20 cellular contexts compared by ENCODE assay signal in the genomic region with DNA sequence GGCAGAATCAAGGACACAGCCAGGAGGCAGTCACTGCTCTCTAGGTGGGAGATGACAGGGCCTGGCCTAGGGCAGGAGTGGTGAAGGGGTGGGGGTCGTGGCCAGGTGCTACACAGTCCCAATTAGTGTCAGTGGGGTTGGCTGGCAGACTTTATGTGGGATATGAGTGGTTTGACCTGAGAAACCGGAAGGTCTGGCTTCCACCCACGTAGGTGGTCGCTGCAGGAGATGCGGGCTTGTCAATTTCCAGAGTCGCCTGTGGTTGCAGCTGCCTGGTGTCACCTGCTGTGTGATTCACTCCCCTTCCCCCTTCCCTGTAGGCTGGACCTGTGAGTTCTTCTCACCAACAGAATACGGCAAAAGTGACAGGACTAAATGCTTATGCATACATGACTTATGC.
DNase-seq lines count a peak whose midpoint lies in the region; ATAC-seq, FAIRE-seq and TF ChIP-seq lines count a peak whose summit lies in the region.
"Had no signal": no experiment of that assay in that cellular context is flagged by ENCODE, and none has a peak within 500 bp of the region (broad histone marks: within the 10 kb centered on the region; RNA-seq: fewer than 3 reads in every experiment).

No MANE protein-coding gene starts in this region.

- BruUV-seq in Caco-2 (replicated peaks; lab: Mats Ljungman, UMichigan) = no TSS peak
- no TSS peak for BruUV-seq in GM12878 (replicated peaks; lab: Mats Ljungman, UMichigan)

- no peak overlapping the region for H3K23ac ChIP-seq in neuronal stem cell (ENCODE audit: low read depth, low read length, poor library complexity)

- RAD21 ChIA-PET in GM12878 (lab: Charles Lee; ENCODE audit: unreplicated experiment) = no interaction called here

- intact Hi-C loops in activated CD4-positive, alpha-beta memory T cell treated with anti-CD3 and anti-CD28 coated beads for 36 hours (cut with micrococcal nuclease) = no loop called here
- intact Hi-C loops in Caco-2 (cut with micrococcal nuclease; ENCODE audit: unreplicated experiment) (no loop called here), GM12878 (cut with micrococcal nuclease; ENCODE audit: unreplicated experiment) (no loop called here)

- H2BK12ac ChIP-seq in neuronal stem cell (ENCODE audit: low read length) = no peak overlapping the region

- H3K27me3 ChIP-seq in Caco-2 (replicated peaks; ENCODE audit: control insufficient read depth, insufficient read depth, low read length) (no peaks in the 10 kb centered on the region), GM12878 (replicated peaks in 1 of 2; ENCODE audit: control insufficient read depth in 2 of 2, insufficient read depth in 2 of 2, low read length in 1 of 2) (no peaks in the 10 kb centered on the region; a peak in 2 of 4 replicates), neuronal stem cell (ENCODE audit: control insufficient read depth in 3 of 3, insufficient read depth in 3 of 3, low read depth in 1 of 3, low read length in 3 of 3) (no peaks in the 10 kb centered on the region)
- H3K27me3 ChIP-seq: MG63, Peyer's patch had no signal

- H3K9me3 Mint-ChIP-seq in activated CD4-positive, alpha-beta memory T cell treated with anti-CD3 and anti-CD28 coated beads for 36 hours = no peaks in the 10 kb centered on the region
- peaks cover 7% of the 10 kb centered on the region for H3K9me3 Mint-ChIP-seq in activated CD4-positive, alpha-beta memory T cell treated with anti-CD3 and anti-CD28 coated beads, Interleukin-2, amount 10 ng/mL, durations not matched to agents 7 days and 5 days
- peaks cover 21% of the 10 kb centered on the region for H3K9me3 Mint-ChIP-seq in Caco-2 (ENCODE audit: unreplicated experiment)

- no peaks in the 10 kb centered on the region for H3K79me2 ChIP-seq in GM12878 (ENCODE audit: control insufficient read depth, insufficient read depth, low read length)

- no peaks in the 10 kb centered on the region for H3K4me1 Mint-ChIP-seq in activated CD4-positive, alpha-beta memory T cell treated with anti-CD3 and anti-CD28 coated beads for 36 hours (ENCODE audit: low read depth)
- H3K4me1 Mint-ChIP-seq in activated CD4-positive, alpha-beta memory T cell treated with anti-CD3 and anti-CD28 coated beads, Interleukin-2, amount 10 ng/mL, durations not matched to agents 7 days and 5 days = no peaks in the 10 kb centered on the region
- peaks cover 16% of the 10 kb centered on the region for H3K4me1 Mint-ChIP-seq in Caco-2 (ENCODE audit: low read depth, unreplicated experiment)

- H3K9ac ChIP-seq in GM12878 (ENCODE audit: control insufficient read depth, insufficient read depth, low read length) = no peak overlapping the region
- H3K9ac ChIP-seq in neuronal stem cell (ENCODE audit: low read depth, low read length, poor library complexity) = no peak overlapping the region

- no peak for TF ChIP-seq EP300 in GM12878 (IDR thresholded peaks at IDR 0.05; ENCODE audit: borderline replicate concordance in 1 of 2, control insufficient read depth in 1 of 2, low read depth in 2 of 2, low read length in 2 of 2)

- WGBS in GM12878 (ENCODE audit: insufficient coverage, insufficient replicate concordance, low lambda C conversion rate, missing lambda C conversion rate) = 37% methylated on average over 6 of the region's 7 CpGs
- WGBS in neuronal stem cell (ENCODE audit: extremely low coverage in 2 of 2, insufficient read length in 2 of 2, insufficient replicate concordance in 1 of 2), 2 donors = no CpG with 5 or more reads among the region's 7 CpGs

- H3K27me3 Mint-ChIP-seq in activated CD4-positive, alpha-beta memory T cell treated with anti-CD3 and anti-CD28 coated beads for 36 hours = no peaks in the 10 kb centered on the region
- H3K27me3 Mint-ChIP-seq in activated CD4-positive, alpha-beta memory T cell treated with anti-CD3 and anti-CD28 coated beads, Interleukin-2, amount 10 ng/mL, durations not matched to agents 7 days and 5 days = peaks cover 5% of the 10 kb centered on the region
- no peaks in the 10 kb centered on the region for H3K27me3 Mint-ChIP-seq in Caco-2 (ENCODE audit: insufficient read depth, unreplicated experiment)

- no peak overlapping the region for H2AFZ ChIP-seq in GM12878 (ENCODE audit: control insufficient read depth, low read depth, low read length)
- H2AFZ ChIP-seq in neuronal stem cell (ENCODE audit: low read length) = no peak overlapping the region

- H3K36me3 ChIP-seq in Caco-2 (ENCODE audit: control insufficient read depth, insufficient read depth, low read length) (no peaks in the 10 kb centered on the region), GM12878 (ENCODE audit: control insufficient read depth in 2 of 2, insufficient read depth in 2 of 2, low read length in 1 of 2) (no peaks in the 10 kb centered on the region), neuronal stem cell (replicated peaks in 1 of 2; ENCODE audit: control insufficient read depth in 2 of 2, insufficient read depth in 2 of 2, low read length in 2 of 2) (no peaks in the 10 kb centered on the region)
- H3K36me3 ChIP-seq: MG63, Peyer's patch had no signal

- H2BK5ac ChIP-seq in neuronal stem cell (ENCODE audit: low read length) = peak overlapping the region; percentile 25

- no peak overlapping the region for H4K91ac ChIP-seq in neuronal stem cell (ENCODE audit: low read depth, low read length, poor library complexity)

- no peak overlapping the region for H2BK15ac ChIP-seq in neuronal stem cell (ENCODE audit: low read length)

- in situ Hi-C loops in GM12878 (cut with MboI) = no loop called here

- H3K4me2 ChIP-seq in GM12878 (ENCODE audit: control insufficient read depth, insufficient read depth) = no peak overlapping the region
- H3K4me2 ChIP-seq in neuronal stem cell (ENCODE audit: insufficient read depth, low read length, poor library complexity, severe bottlenecking) = no peak overlapping the region

- TF ChIP-seq CTCF in Caco-2 (IDR thresholded peaks at IDR 0.05; ENCODE audit: insufficient read depth in 1 of 2, low read depth in 1 of 2, low read length in 1 of 2, severe bottlenecking in 1 of 2, unreplicated experiment in 1 of 2) = no peak
- TF ChIP-seq CTCF in GM12878 (IDR thresholded peaks at IDR 0.05 in 2 of 3, conservative IDR thresholded peaks at IDR 0.05 in 1 of 3; ENCODE audit: control insufficient read depth in 2 of 3, extremely low read depth in 1 of 3, insufficient read depth in 1 of 3, low read depth in 3 of 3, low read length in 3 of 3) = no peak

- DNase-seq in activated CD4-positive, alpha-beta memory T cell treated with anti-CD3 and anti-CD28 coated beads for 36 hours = peak; percentile 53
- no peak for DNase-seq in activated CD4-positive, alpha-beta memory T cell treated with anti-CD3 and anti-CD28 coated beads, Interleukin-2, amount 10 ng/mL, durations not matched to agents 7 days and 5 days
- DNase-seq in Caco-2 (no peak), GM12878 (ENCODE audit: low read depth, low spot score) (no peak), neuronal stem cell (ENCODE audit: low spot score) (no peak), cerebellar cortex (ENCODE audit: low spot score) (no peak), GM03348 (ENCODE audit: low spot score) (no peak)
- DNase-seq: HCEC 1CT, IMR-90, KG1, MG63, NCI-H1694 treated with DMSO at 0.1 percent for 48 hours, NCI-H2081, NCI-H2227 treated with DMSO at 0.1 percent for 48 hours, NCI-H526 treated with DMSO at 0.1 percent for 48 hours, Peyer's patch, SHP77 treated with DMSO at 0.1 percent for 48 hours had no signal

- H3K18ac ChIP-seq in neuronal stem cell (ENCODE audit: low read length) = peak overlapping the region; percentile 41

- H4K20me1 ChIP-seq in GM12878 (ENCODE audit: control insufficient read depth, insufficient read depth) = no peaks in the 10 kb centered on the region

- no peak overlapping the region for H3K27ac ChIP-seq in GM12878 (ENCODE audit: control insufficient read depth, insufficient read depth)
- no peak overlapping the region for H3K27ac ChIP-seq in neuronal stem cell (replicated peaks; ENCODE audit: low read length)
- H3K27ac ChIP-seq: Peyer's patch had no signal

- no peak overlapping the region for H3K27ac Mint-ChIP-seq in activated CD4-positive, alpha-beta memory T cell treated with anti-CD3 and anti-CD28 coated beads for 36 hours
- no peak overlapping the region for H3K27ac Mint-ChIP-seq in activated CD4-positive, alpha-beta memory T cell treated with anti-CD3 and anti-CD28 coated beads, Interleukin-2, amount 10 ng/mL, durations not matched to agents 7 days and 5 days
- peak overlapping the region; percentile 90 for H3K27ac Mint-ChIP-seq in Caco-2 (ENCODE audit: unreplicated experiment)

- ATAC-seq in GM12878 = no peak

- H4K8ac ChIP-seq in neuronal stem cell (ENCODE audit: low read depth, low read length) = no peak overlapping the region

- H3K4ac ChIP-seq in neuronal stem cell (ENCODE audit: low read length) = no peak overlapping the region

- H3K4me1 ChIP-seq in Caco-2 (peaks cover 23% of the 10 kb centered on the region), GM12878 (ENCODE audit: control insufficient read depth, insufficient read depth, low read length) (no peaks in the 10 kb centered on the region), neuronal stem cell (ENCODE audit: control insufficient read depth in 2 of 2, insufficient read depth in 1 of 2, low read depth in 1 of 2, low read length in 2 of 2) (peaks cover 12 to 20% of the 10 kb centered on the region in 2 donors)
- H3K4me1 ChIP-seq: Peyer's patch had no signal

- CTCF ChIA-PET in activated CD4-positive, alpha-beta memory T cell treated with anti-CD3 and anti-CD28 coated beads for 36 hours (lab: Charles Lee) = no interaction called here
- CTCF ChIA-PET in activated CD4-positive, alpha-beta memory T cell treated with anti-CD3 and anti-CD28 coated beads, Interleukin-2, amount 10 ng/mL, durations not matched to agents 7 days and 5 days (lab: Charles Lee) = no interaction called here
- CTCF ChIA-PET in Caco-2 (lab: Charles Lee) (no interaction called here), GM12878 (lab: Yijun Ruan, JAX) (no interaction called here)

- no peak for TF ChIP-seq POLR2A in GM12878 (IDR thresholded peaks at IDR 0.05; ENCODE audit: low read depth, low read length)

- H3K4me3 ChIP-seq in Caco-2 (ENCODE audit: low read depth, low read length) = no peak overlapping the region
- H3K4me3 ChIP-seq in GM12878 = no peak overlapping the region
- no peak overlapping the region for H3K4me3 ChIP-seq in neuronal stem cell (ENCODE audit: low read length in 2 of 2)
- H3K4me3 ChIP-seq: MG63, Peyer's patch had no signal

- no peak for FAIRE-seq in GM12878 (lab: Jason Lieb, UNC)
- FAIRE-seq: D721Med, GM19239, H1 had no signal

- H3K36me3 Mint-ChIP-seq in activated CD4-positive, alpha-beta memory T cell treated with anti-CD3 and anti-CD28 coated beads for 36 hours = no peaks in the 10 kb centered on the region
- no peaks in the 10 kb centered on the region for H3K36me3 Mint-ChIP-seq in activated CD4-positive, alpha-beta memory T cell treated with anti-CD3 and anti-CD28 coated beads, Interleukin-2, amount 10 ng/mL, durations not matched to agents 7 days and 5 days (ENCODE audit: low read depth)
- H3K36me3 Mint-ChIP-seq in Caco-2 (ENCODE audit: insufficient read depth, unreplicated experiment) = peaks cover 6% of the 10 kb centered on the region

- H3K79me1 ChIP-seq in neuronal stem cell (ENCODE audit: low read depth, low read length) = no peaks in the 10 kb centered on the region

- TF ChIP-seq RAD21 in GM12878 (IDR thresholded peaks at IDR 0.05; ENCODE audit: insufficient read depth, low read depth, low read length) = no peak

- no peak overlapping the region for H3K14ac ChIP-seq in neuronal stem cell (ENCODE audit: low read length)

- no peak overlapping the region for H2BK120ac ChIP-seq in neuronal stem cell (ENCODE audit: low read depth, low read length)

- peak overlapping the region; percentile 47 for H2AK5ac ChIP-seq in neuronal stem cell (ENCODE audit: low read depth, low read length)

- SMC1A ChIA-PET in GM12878 (lab: Charles Lee; ENCODE audit: uncharacterized antibody, unreplicated experiment) = no interaction called here

- no peak overlapping the region for H3K4me3 Mint-ChIP-seq in activated CD4-positive, alpha-beta memory T cell treated with anti-CD3 and anti-CD28 coated beads for 36 hours
- H3K4me3 Mint-ChIP-seq in activated CD4-positive, alpha-beta memory T cell treated with anti-CD3 and anti-CD28 coated beads, Interleukin-2, amount 10 ng/mL, durations not matched to agents 7 days and 5 days = no peak overlapping the region
- no peak overlapping the region for H3K4me3 Mint-ChIP-seq in Caco-2 (ENCODE audit: unreplicated experiment)

- POLR2A ChIA-PET in activated CD4-positive, alpha-beta memory T cell treated with anti-CD3 and anti-CD28 coated beads for 36 hours (lab: Charles Lee) = no interaction called here
- POLR2A ChIA-PET in activated CD4-positive, alpha-beta memory T cell treated with anti-CD3 and anti-CD28 coated beads, Interleukin-2, amount 10 ng/mL, durations not matched to agents 7 days and 5 days (lab: Charles Lee) = no interaction called here
- POLR2A ChIA-PET in Caco-2 (lab: Charles Lee) = no interaction called here
- POLR2A ChIA-PET in GM12878 (lab: Charles Lee) = no interaction called here

- peaks cover 7% of the 10 kb centered on the region; the same call in 1 of the 2 replicates for H3K9me3 ChIP-seq in Caco-2
- H3K9me3 ChIP-seq in GM12878 (replicated peaks; ENCODE audit: control insufficient read depth, insufficient read depth, low read length) = no peaks in the 10 kb centered on the region; the same call in 2 of the 3 replicates
- no peaks in the 10 kb centered on the region for H3K9me3 ChIP-seq in neuronal stem cell (replicated peaks in 1 of 2; ENCODE audit: control insufficient read depth in 2 of 2, insufficient read depth in 1 of 2, low read depth in 1 of 2, low read length in 2 of 2)
- H3K9me3 ChIP-seq: MG63, Peyer's patch had no signal
